ENCODE assay signal across 13 cellular contexts in genomic region chr11:6483015-6483414, GRCh38. TPM values are rescaled to one million over a fixed set of nuclear protein-coding genes. Genes with fewer than 3 reads are reported as not detected.
A peak's percentile ranks its signal among the peaks of the same experiment; 100 is the strongest.
DNase-seq lines count a peak whose midpoint lies in the region; ATAC-seq, FAIRE-seq and TF ChIP-seq lines count a peak whose summit lies in the region.
"Had no signal": no experiment of that assay in that cellular context is flagged by ENCODE, and none has a peak within 500 bp of the region (broad histone marks: within the 10 kb centered on the region; RNA-seq: fewer than 3 reads in every experiment).

No MANE protein-coding gene starts in this region.

- CTCF ChIA-PET in activated B cell treated with CpG ODN at 0.5 μM for 24 hours (lab: Charles Lee): interaction anchor here (0.8 kb wide), 1 partner anchor 104 kb away, joined by 5 read pairs; no protein-coding TSS in a partner anchor

- H3K9ac ChIP-seq in kidney (ENCODE audit: low read length in 2 of 2): peak overlapping the region in 1 of 2 donors; percentile 96

- peaks cover 14 to 22% of the 10 kb centered on the region in 2 donors for H3K4me1 ChIP-seq in kidney (ENCODE audit: control insufficient read depth in 1 of 2, insufficient read depth in 1 of 2, low read depth in 1 of 2, low read length in 2 of 2)

- H3K4me3 ChIP-seq in foreskin fibroblast (ENCODE audit: low read depth in 1 of 2, low read length in 2 of 2): peak overlapping the region; percentile 93 to 97
- no peak overlapping the region for H3K4me3 ChIP-seq in kidney (ENCODE audit: low read length in 2 of 2)

- no peak for FAIRE-seq in kidney (lab: Jason Lieb, UNC)
- FAIRE-seq: HTR-8/SVneo, TTC549 had no signal

- intact Hi-C loops in activated B cell treated with CpG ODN at 0.5 μM for 24 hours (cut with micrococcal nuclease): loop anchor here (5.0 kb wide), 1 partner anchor 1876 kb away; the partner anchor contains the start of gene TRIM68
- intact Hi-C loops in kidney (cut with DNase I): no loop called here

- peaks cover 27 to 28% of the 10 kb centered on the region in 2 donors for H3K36me3 ChIP-seq in kidney (ENCODE audit: control insufficient read depth in 1 of 2, insufficient read depth in 2 of 2, low read length in 2 of 2)

- ATAC-seq in activated B cell treated with CpG ODN at 0.5 μM for 24 hours (ENCODE audit: low read depth) (no peak), GM19455 (IDR thresholded peaks at IDR 0.05; ENCODE audit: unreplicated experiment) (no peak)
- no peak for ATAC-seq in stimulated activated memory B cell treated with anti-CD40 and anti-IgM and Interleukin-4, amounts not matched to agents 10 μg/mL and 1 μg/mL and 100 μg/mL, for 72 hours

- peak overlapping the region; percentile 95 for H3K4me3 Mint-ChIP-seq in activated T-cell treated with anti-CD3 and anti-CD28 coated beads, Interleukin-2, amount 50 U/mL, for 24 hours
- peak overlapping the region; percentile 39 for H3K4me3 Mint-ChIP-seq in activated B cell treated with CpG ODN at 0.5 μM for 24 hours
- peak overlapping the region; percentile 45 for H3K4me3 Mint-ChIP-seq in stimulated activated memory B cell treated with anti-CD40 and anti-IgM and Interleukin-4, amounts not matched to agents 10 μg/mL and 1 μg/mL and 100 μg/mL, for 72 hours

- peaks cover 53% of the 10 kb centered on the region for H3K36me3 Mint-ChIP-seq in activated T-cell treated with anti-CD3 and anti-CD28 coated beads, Interleukin-2, amount 50 U/mL, for 24 hours (ENCODE audit: low read depth)
- H3K36me3 Mint-ChIP-seq in activated B cell treated with CpG ODN at 0.5 μM for 24 hours (ENCODE audit: low read depth): peaks cover 38% of the 10 kb centered on the region
- H3K36me3 Mint-ChIP-seq in stimulated activated memory B cell treated with anti-CD40 and anti-IgM and Interleukin-4, amounts not matched to agents 10 μg/mL and 1 μg/mL and 100 μg/mL, for 72 hours: peaks cover 15% of the 10 kb centered on the region

- POLR2A ChIA-PET in activated B cell treated with CpG ODN at 0.5 μM for 24 hours (lab: Charles Lee): interaction anchor here (2.4 kb wide), 1 partner anchor 136 kb away, joined by 17 read pairs; the partner anchor contains the start of gene TPP1

- DNase-seq in activated T-cell treated with anti-CD3 and anti-CD28 coated beads, Interleukin-2, amount 50 U/mL, for 24 hours: no peak
- no peak for DNase-seq in activated T-cell treated with anti-CD3 and anti-CD28 coated beads, Interleukin-2, amount 50 U/mL, for 48 hours
- DNase-seq in activated B cell treated with CpG ODN at 0.5 μM for 24 hours (no peak), foreskin fibroblast (no peak), occipital lobe (lab: John Stamatoyannopoulos, UW) (no peak), kidney (no peak)
- DNase-seq: GDM1, midbrain, NCI-H2029 treated with DMSO at 0.1 percent for 48 hours had no signal

- no peaks in the 10 kb centered on the region for H3K9me3 Mint-ChIP-seq in activated T-cell treated with anti-CD3 and anti-CD28 coated beads, Interleukin-2, amount 50 U/mL, for 24 hours
- H3K9me3 Mint-ChIP-seq in activated B cell treated with CpG ODN at 0.5 μM for 24 hours: no peaks in the 10 kb centered on the region
- no peaks in the 10 kb centered on the region for H3K9me3 Mint-ChIP-seq in stimulated activated memory B cell treated with anti-CD40 and anti-IgM and Interleukin-4, amounts not matched to agents 10 μg/mL and 1 μg/mL and 100 μg/mL, for 72 hours

- H3K9me3 ChIP-seq in kidney (ENCODE audit: control insufficient read depth in 1 of 2, low read length in 2 of 2): no peaks in the 10 kb centered on the region

- H3K27ac ChIP-seq in kidney (ENCODE audit: low read depth in 2 of 2, low read length in 2 of 2): no peak overlapping the region

- no peaks in the 10 kb centered on the region for H3K27me3 Mint-ChIP-seq in activated T-cell treated with anti-CD3 and anti-CD28 coated beads, Interleukin-2, amount 50 U/mL, for 24 hours
- H3K27me3 Mint-ChIP-seq in activated B cell treated with CpG ODN at 0.5 μM for 24 hours: no peaks in the 10 kb centered on the region
- no peaks in the 10 kb centered on the region for H3K27me3 Mint-ChIP-seq in stimulated activated memory B cell treated with anti-CD40 and anti-IgM and Interleukin-4, amounts not matched to agents 10 μg/mL and 1 μg/mL and 100 μg/mL, for 72 hours

- peaks cover 38% of the 10 kb centered on the region for H3K4me1 Mint-ChIP-seq in activated T-cell treated with anti-CD3 and anti-CD28 coated beads, Interleukin-2, amount 50 U/mL, for 24 hours (ENCODE audit: low read depth)
- peaks cover 42% of the 10 kb centered on the region for H3K4me1 Mint-ChIP-seq in activated B cell treated with CpG ODN at 0.5 μM for 24 hours
- peaks cover 40% of the 10 kb centered on the region for H3K4me1 Mint-ChIP-seq in stimulated activated memory B cell treated with anti-CD40 and anti-IgM and Interleukin-4, amounts not matched to agents 10 μg/mL and 1 μg/mL and 100 μg/mL, for 72 hours

- peak overlapping the region; percentile 99 for H3K27ac Mint-ChIP-seq in activated T-cell treated with anti-CD3 and anti-CD28 coated beads, Interleukin-2, amount 50 U/mL, for 24 hours
- peak overlapping the region; percentile 97 for H3K27ac Mint-ChIP-seq in activated B cell treated with CpG ODN at 0.5 μM for 24 hours
- H3K27ac Mint-ChIP-seq in stimulated activated memory B cell treated with anti-CD40 and anti-IgM and Interleukin-4, amounts not matched to agents 10 μg/mL and 1 μg/mL and 100 μg/mL, for 72 hours: peak overlapping the region; percentile 93

- no peak for TF ChIP-seq CTCF in activated B cell treated with CpG ODN at 0.5 μM for 24 hours (IDR thresholded peaks at IDR 0.05)
- no peak for TF ChIP-seq CTCF in foreskin fibroblast (IDR thresholded peaks at IDR 0.05; ENCODE audit: low read depth, low read length)
- no peak for TF ChIP-seq CTCF in kidney (IDR thresholded peaks at IDR 0.05; ENCODE audit: borderline replicate concordance, extremely low read depth, insufficient read depth)

RNA-seq across cellular contexts. Expression of gene TIMM10B, which starts 1.7 kb away (rescaled TPM):
- 48.0 and 60.0 TPM in 2 replicates for total RNA-seq in activated B cell treated with CpG ODN at 0.5 μM for 24 hours
- total RNA-seq in occipital lobe: 26.7 TPM
- 44.7 TPM for total RNA-seq in kidney
- polyA plus RNA-seq in kidney (ENCODE audit: insufficient read depth, low read depth, low replicate concordance): 34.6 TPM

RNA-seq across cellular contexts. Expression of gene ARFIP2, which starts 1.9 kb away (rescaled TPM):
- 40.6 and 43.1 TPM in 2 replicates for total RNA-seq in activated B cell treated with CpG ODN at 0.5 μM for 24 hours
- 25.3 TPM for total RNA-seq in occipital lobe
- 45.6 TPM for total RNA-seq in kidney
- 62.3 TPM for polyA plus RNA-seq in kidney (ENCODE audit: insufficient read depth, low read depth, low replicate concordance)

RNA-seq across cellular contexts. Expression of gene TRIM3, which starts 9.3 kb away (rescaled TPM):
- 8.3 and 9.0 TPM in 2 replicates for total RNA-seq in activated B cell treated with CpG ODN at 0.5 μM for 24 hours
- total RNA-seq in occipital lobe: 65.4 TPM
- total RNA-seq in kidney: 20.8 TPM
- 10.8 TPM for polyA plus RNA-seq in kidney (ENCODE audit: insufficient read depth, low read depth, low replicate concordance)

RNA-seq across cellular contexts. Expression of gene DNHD1, which starts 14.1 kb away (rescaled TPM):
- total RNA-seq in activated B cell treated with CpG ODN at 0.5 μM for 24 hours: 26.7 and 42.6 TPM in 2 replicates
- total RNA-seq in occipital lobe: 3.4 TPM
- 10.1 TPM for total RNA-seq in kidney
- 3.5 TPM for polyA plus RNA-seq in kidney (ENCODE audit: insufficient read depth, low read depth, low replicate concordance)

RNA-seq across cellular contexts. Expression of gene HPX, which starts 42.2 kb away (rescaled TPM):
- total RNA-seq in activated B cell treated with CpG ODN at 0.5 μM for 24 hours (0.40 TPM in 1 of 2 replicates, not detected in the other), occipital lobe (2.3 TPM), kidney (1.3 TPM)
- polyA plus RNA-seq in kidney (ENCODE audit: insufficient read depth, low read depth, low replicate concordance): 0.88 TPM

Comparison
In these comparisons a context has a peak if more than half of its experiments do, and no peak if none do; other contexts are left out.
1. H3K4me3 Mint-ChIP-seq: peak in every context shown above with its lines; median percentile 95 in activated T-cell treated with anti-CD3 and anti-CD28 coated beads, Interleukin-2, amount 50 U/mL, for 24 hours; 45 in stimulated activated memory B cell treated with anti-CD40 and anti-IgM and Interleukin-4, amounts not matched to agents 10 μg/mL and 1 μg/mL and 100 μg/mL, for 72 hours; 39 in activated B cell treated with CpG ODN at 0.5 μM for 24 hours.
2. H3K4me3 ChIP-seq: peak in foreskin fibroblast (2 of 2); none in kidney (0 of 2).
3. Peak in every context shown above with its lines, with median percentiles within 50 percentile points of each other: H3K27ac Mint-ChIP-seq.